27 cellular contexts compared by ENCODE assay signal in genomic region chr16:29868396-29868795, GRCh38. TPM values are rescaled to one million over a fixed set of nuclear protein-coding genes. Genes with fewer than 3 reads are reported as not detected.
"Had no signal": no experiment of that assay in that cellular context is flagged by ENCODE, and none has a peak within 500 bp of the region (broad histone marks: within the 10 kb centered on the region; RNA-seq: fewer than 3 reads in every experiment).

No MANE protein-coding gene starts in this region.

- H3K9me3 ChIP-seq: neutrophil, ovary, uterus had no signal

- H3K4me1 ChIP-seq: uterus had no signal

- H3K4me3 ChIP-seq: ovary, skin epidermis, uterus had no signal

- DNase-seq: activated CD4-positive, alpha-beta memory T cell treated with anti-CD3 and anti-CD28 coated beads for 36 hours; activated CD4-positive, alpha-beta T cell treated with anti-CD3 and anti-CD28 coated beads for 48 hours; activated CD8-positive, alpha-beta memory T cell treated with anti-CD3 and anti-CD28 coated beads, Interleukin-2, amount 50 U/mL, for 4 hours; activated gamma-delta T cell; activated naive CD4-positive, alpha-beta T cell treated with anti-CD3 and anti-CD28 coated beads, Interleukin-2, amount 10 ng/mL, durations not matched to agents 7 days and 5 days; activated naive CD8-positive, alpha-beta T cell treated with anti-CD3 and anti-CD28 coated beads, Interleukin-2, amount 10 ng/mL, durations not matched to agents 7 days and 5 days; activated T-cell treated with anti-CD3 and anti-CD28 coated beads, Interleukin-2, amount 50 U/mL, for 1 hour; caudate nucleus; endodermal cell; foreskin fibroblast; head of caudate nucleus; hippocampal formation; left colon; naive B cell; nephron progenitor cell; ovary; stimulated activated CD4-positive, alpha-beta T cell treated with anti-CD3 and anti-CD28 coated beads, Interleukin-4, amount 100 ng/mL, for 24 hours; uterus had no signal

- H3K27me3 ChIP-seq: ovary, uterus had no signal

- H3K36me3 ChIP-seq: neutrophil, ovary, uterus had no signal

- ATAC-seq: activated CD4-positive, CD25-positive, alpha-beta regulatory T cell treated with anti-CD3 and anti-CD28 coated beads, Interleukin-2, amount 50 U/mL, for 24 hours; esophagus mucosa; left colon; sciatic nerve; stimulated activated effector memory CD8-positive, alpha-beta T cell treated with anti-CD3 and anti-CD28 coated beads, Interleukin-12 subunit alpha, Interleukin-12 subunit beta, amount 100 ng/mL, for 72 hours had no signal

- FAIRE-seq: keratinocyte, TTC549 had no signal

- H3K27ac ChIP-seq: neutrophil, ovary, skin epidermis, uterus, VCaP had no signal

RNA-seq across cellular contexts. Expression of gene SEZ6L2, which starts 31.0 kb away (rescaled TPM):
- total RNA-seq: activated naive CD8-positive, alpha-beta T cell treated with anti-CD3 and anti-CD28 coated beads, Interleukin-2, amount 10 ng/mL, durations not matched to agents 7 days and 5 days had no signal
